ENCODE assay signal across 20 cellular contexts in the genomic region with DNA sequence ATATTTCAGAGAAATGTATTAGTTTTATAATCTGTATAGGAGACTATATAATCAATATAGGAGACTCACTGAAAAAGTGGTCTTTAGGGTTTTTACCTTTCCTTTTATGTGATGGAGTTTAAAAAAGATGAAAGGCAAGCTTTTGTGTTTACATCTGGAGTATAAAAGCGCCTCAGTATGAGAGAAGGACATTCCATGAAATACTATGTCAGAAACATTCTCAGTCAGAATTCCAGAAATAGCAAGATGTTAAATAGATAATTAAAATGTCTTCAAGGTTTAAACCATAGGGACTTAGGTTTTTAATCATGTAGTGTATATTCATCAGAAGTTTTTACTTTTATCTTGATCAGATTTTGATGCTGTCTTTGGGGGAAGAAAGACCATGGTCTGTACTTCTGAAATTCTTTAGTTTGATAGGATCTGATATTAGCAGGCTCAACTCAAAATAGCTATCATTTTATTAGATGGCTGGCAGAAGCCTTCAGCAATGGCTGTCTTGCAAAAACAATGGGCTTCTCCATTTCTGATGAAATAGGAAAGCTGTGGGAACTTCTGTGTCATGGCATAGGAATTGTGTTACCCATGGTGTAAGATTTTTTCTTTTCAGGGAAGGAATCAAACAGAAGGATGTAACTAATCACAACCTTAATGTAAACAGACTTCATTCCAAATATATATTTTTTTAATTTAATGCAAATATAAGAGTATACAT.
A peak's percentile ranks its signal among the peaks of the same experiment; 100 is the strongest.
DNase-seq lines count a peak whose midpoint lies in the region; ATAC-seq and TF ChIP-seq lines count a peak whose summit lies in the region.
"Had no signal": no experiment of that assay in that cellular context is flagged by ENCODE, and none has a peak within 500 bp of the region (broad histone marks: within the 10 kb centered on the region; RNA-seq: fewer than 3 reads in every experiment).

No MANE protein-coding gene starts in this region.

- 63% methylated on average over 1 of the region's 1 CpG for WGBS in suprapubic skin

- DNase-seq in DMS114 treated with DMSO at 0.1 percent for 48 hours (lab: John Stamatoyannopoulos, UW; ENCODE audit: unreplicated experiment) (peak; percentile 34), SJSA1 (ENCODE audit: low read depth in 1 of 2, low spot score in 2 of 2) (peak in 1 of 2 experiments; percentile 32), fibroblast of lung (ENCODE audit: low read depth in 2 of 2) (peak; percentile 32 to 66), non-pigmented ciliary epithelial cell (ENCODE audit: low read depth) (peak; percentile 56), SW480 (ENCODE audit: low spot score) (no peak), suprapubic skin (ENCODE audit: low spot score in 2 of 2) (no peak), NCI-H748 (lab: John Stamatoyannopoulos, UW; ENCODE audit: unreplicated experiment) (no peak)
- DNase-seq: activated CD4-positive, alpha-beta T cell treated with anti-CD3 and anti-CD28 coated beads for 1 hour; activated effector memory CD4-positive, alpha-beta T cell treated with anti-CD3 and anti-CD28 coated beads, Interleukin-2, amount 50 U/mL, for 16 hours; amygdala; COR-L47; erythroblast; left cardiac atrium; NCI-H1694; NCI-H446; SHP77 treated with DMSO at 0.1 percent for 48 hours; stimulated activated CD4-positive, alpha-beta T cell treated with anti-CD3 and anti-CD28 coated beads, Interleukin-12 subunit alpha, Interleukin-12 subunit beta, amount 100 ng/mL, for 4 hours; stimulated activated naive CD4-positive, alpha-beta T cell had no signal

- no peak overlapping the region for H3K4me2 ChIP-seq in fibroblast of lung (ENCODE audit: extremely low read depth, insufficient read depth, low read length)

- no peak for TF ChIP-seq CTCF in fibroblast of lung (conservative IDR thresholded peaks at IDR 0.05 in 1 of 2, IDR thresholded peaks at IDR 0.05 in 1 of 2; ENCODE audit: low read depth in 1 of 2, low read length in 2 of 2)
- TF ChIP-seq CTCF in suprapubic skin (IDR thresholded peaks at IDR 0.05), result no peak

- H3K4me3 ChIP-seq in SJSA1, result no peak overlapping the region
- H3K4me3 ChIP-seq in fibroblast of lung (replicated peaks in 1 of 4; ENCODE audit: control extremely low read depth in 1 of 4, insufficient read depth in 1 of 4, low read depth in 3 of 4, low read length in 4 of 4), result no peak overlapping the region
- no peak overlapping the region for H3K4me3 ChIP-seq in suprapubic skin
- H3K4me3 ChIP-seq: coronary artery had no signal

- TF ChIP-seq EP300 in suprapubic skin (IDR thresholded peaks at IDR 0.05), result no peak

- no peaks in the 10 kb centered on the region for H4K20me1 ChIP-seq in fibroblast of lung (ENCODE audit: control insufficient read depth, extremely low read depth, insufficient read depth, low read length)

- H3K9ac ChIP-seq in fibroblast of lung (ENCODE audit: insufficient read depth, low read length), result no peak overlapping the region

- no peaks in the 10 kb centered on the region for H3K36me3 ChIP-seq in SJSA1
- H3K36me3 ChIP-seq in fibroblast of lung (ENCODE audit: control insufficient read depth, insufficient read depth, low read length), result no peaks in the 10 kb centered on the region
- H3K36me3 ChIP-seq in suprapubic skin, result no peaks in the 10 kb centered on the region

- H3K27ac ChIP-seq in SJSA1, result peak overlapping the region; percentile 46
- H3K27ac ChIP-seq in fibroblast of lung (ENCODE audit: insufficient read depth, low read length), result no peak overlapping the region
- H3K27ac ChIP-seq in suprapubic skin, result no peak overlapping the region
- H3K27ac ChIP-seq: coronary artery had no signal

- H3K9me3 ChIP-seq in SJSA1 (replicated peaks) (no peaks in the 10 kb centered on the region), fibroblast of lung (ENCODE audit: control insufficient read depth, insufficient read depth, low read depth, low read length) (no peaks in the 10 kb centered on the region), suprapubic skin (no peaks in the 10 kb centered on the region)

- no peak for TF ChIP-seq POLR2A in suprapubic skin (IDR thresholded peaks at IDR 0.05)

- H3K27me3 ChIP-seq in SJSA1 (replicated peaks), result no peaks in the 10 kb centered on the region
- no peaks in the 10 kb centered on the region for H3K27me3 ChIP-seq in fibroblast of lung (ENCODE audit: control insufficient read depth, insufficient read depth, low read length)
- H3K27me3 ChIP-seq in suprapubic skin, result no peaks in the 10 kb centered on the region

- ATAC-seq in HG02884 (IDR thresholded peaks at IDR 0.05; ENCODE audit: unreplicated experiment), result no peak
- ATAC-seq: left cardiac atrium had no signal

- no peaks in the 10 kb centered on the region for H3K79me2 ChIP-seq in fibroblast of lung (ENCODE audit: control insufficient read depth, insufficient read depth, low read length)

- H3K4me1 ChIP-seq in SJSA1 (replicated peaks), result peaks cover 10% of the 10 kb centered on the region
- peaks cover 2% of the 10 kb centered on the region for H3K4me1 ChIP-seq in fibroblast of lung (ENCODE audit: control insufficient read depth, extremely low read depth, insufficient read depth, low read length)
- H3K4me1 ChIP-seq in suprapubic skin, result no peaks in the 10 kb centered on the region

- H2AFZ ChIP-seq in fibroblast of lung (ENCODE audit: low read length), result no peak overlapping the region

Comparison
In these comparisons a context has a peak if more than half of its experiments do, and no peak if none do; other contexts are left out.
1. DNase-seq: peak in DMS114 treated with DMSO at 0.1 percent for 48 hours (single experiment), fibroblast of lung (2 of 2) and non-pigmented ciliary epithelial cell (single experiment); none in SW480 (single experiment), suprapubic skin (0 of 2) and NCI-H748 (single experiment).